ENCODE assay signal across 8 cellular contexts in the genomic region with DNA sequence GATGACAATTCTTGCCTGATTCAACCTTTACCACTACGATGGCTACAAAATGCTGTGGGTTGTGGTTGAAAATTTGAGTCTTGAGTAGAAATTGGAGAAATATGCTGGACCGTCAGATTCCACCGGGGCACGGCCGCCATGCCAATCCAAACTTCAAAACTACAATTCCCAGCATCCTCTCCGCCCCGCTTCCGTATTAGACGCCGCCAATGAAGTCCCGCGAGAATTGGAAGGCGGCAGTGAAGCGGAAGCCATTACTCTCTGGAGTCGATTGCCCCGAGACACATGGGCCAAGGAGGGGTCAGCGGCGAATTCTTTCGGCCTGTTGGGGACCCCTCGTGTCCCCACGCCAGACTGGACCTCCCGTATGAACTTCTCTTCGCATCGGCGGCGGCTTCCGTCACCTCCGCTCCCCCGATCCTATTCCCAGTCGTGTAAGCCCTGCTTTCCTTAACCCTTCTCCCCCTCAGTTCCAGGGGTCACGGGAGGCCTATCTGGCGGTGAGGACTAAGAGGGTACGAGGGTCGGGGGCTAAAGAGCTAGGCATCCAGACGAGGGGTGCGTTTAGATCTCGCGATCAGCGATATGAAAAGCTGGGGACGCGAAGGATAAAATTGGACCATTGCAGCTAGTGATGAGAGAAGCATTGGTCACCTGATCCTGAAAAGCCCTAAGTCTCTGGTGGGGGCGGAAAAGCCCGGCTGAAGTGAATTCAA. TPM values are rescaled to one million over a fixed set of nuclear protein-coding genes. Genes with fewer than 3 reads are reported as not detected.
DNase-seq lines count a peak whose midpoint lies in the region; TF ChIP-seq lines count a peak whose summit lies in the region.

Gene ZNF317 (plus strand): TSS at position 239 of the 716 bp plus-strand sequence. CDS start 15,620 bp downstream, outside the sequence.

- peak within 1 kb of the TSS; percentile 100 for H2AFZ ChIP-seq in Loucy (ENCODE audit: low read length)

- H3K9me3 Mint-ChIP-seq in nephron = peaks cover 19% of the 10 kb centered on the region
- peaks cover 9% of the 10 kb centered on the region for H3K9me3 Mint-ChIP-seq in stimulated activated naive CD8-positive, alpha-beta T cell treated with anti-CD3 and anti-CD28 coated beads, Interleukin-15, Interleukin-2, amounts not matched to agents 100 ng/mL and 50 ng/mL, for 24 hours

- no peaks in the 10 kb centered on the region for H3K36me3 ChIP-seq in Loucy (ENCODE audit: insufficient read depth, low read length)

- peak within 1 kb of the TSS; percentile 95 for H3K4me2 ChIP-seq in Loucy (ENCODE audit: low read depth, low read length, poor library complexity, severe bottlenecking)

- H3K4me1 Mint-ChIP-seq in nephron = peaks cover 13% of the 10 kb centered on the region
- peaks cover 44% of the 10 kb centered on the region for H3K4me1 Mint-ChIP-seq in stimulated activated naive CD8-positive, alpha-beta T cell treated with anti-CD3 and anti-CD28 coated beads, Interleukin-15, Interleukin-2, amounts not matched to agents 100 ng/mL and 50 ng/mL, for 24 hours (ENCODE audit: low read depth)

- peaks cover 29% of the 10 kb centered on the region for H4K20me1 ChIP-seq in Loucy (ENCODE audit: insufficient read depth, low read length, poor library complexity, severe bottlenecking)

- peaks cover 50% of the 10 kb centered on the region for H3K36me3 Mint-ChIP-seq in nephron (ENCODE audit: low read depth)
- H3K36me3 Mint-ChIP-seq in stimulated activated naive CD8-positive, alpha-beta T cell treated with anti-CD3 and anti-CD28 coated beads, Interleukin-15, Interleukin-2, amounts not matched to agents 100 ng/mL and 50 ng/mL, for 24 hours (ENCODE audit: low read depth) = peaks cover 39% of the 10 kb centered on the region

- TF ChIP-seq POLR2A in Raji (IDR thresholded peaks at IDR 0.05; ENCODE audit: insufficient read depth, low read depth, low read length) = peak; percentile 84

- H3F3A ChIP-seq in Loucy (ENCODE audit: low read depth) = no peaks in the 10 kb centered on the region

- no peaks in the 10 kb centered on the region for H3K9me2 ChIP-seq in Loucy (replicated peaks; ENCODE audit: low read depth, low read length)

- peaks cover 29% of the 10 kb centered on the region for H3K4me1 ChIP-seq in Loucy (ENCODE audit: insufficient read depth, low read length, poor library complexity, severe bottlenecking)

- TF ChIP-seq CTCF in Loucy (conservative IDR thresholded peaks at IDR 0.05; ENCODE audit: low read length) (no peak), fibroblast of the aortic adventitia (IDR thresholded peaks at IDR 0.05; ENCODE audit: insufficient read depth, low read length) (no peak), nephron (IDR thresholded peaks at IDR 0.05; ENCODE audit: unreplicated experiment in 3 of 3) (no peak)

- peak within 1 kb of the TSS; percentile 98 to 100 (median 99) for H3K4me3 Mint-ChIP-seq in nephron
- H3K4me3 Mint-ChIP-seq in stimulated activated naive CD8-positive, alpha-beta T cell treated with anti-CD3 and anti-CD28 coated beads, Interleukin-15, Interleukin-2, amounts not matched to agents 100 ng/mL and 50 ng/mL, for 24 hours = peak within 1 kb of the TSS; percentile 95

- peak within 1 kb of the TSS; percentile 93 for H3K4me3 ChIP-seq in Loucy (ENCODE audit: low read length, poor library complexity, severe bottlenecking)
- H3K4me3 ChIP-seq in fibroblast of the aortic adventitia (ENCODE audit: low read depth, low read length) = peak within 1 kb of the TSS; percentile 91

- H3K79me2 ChIP-seq in Loucy (ENCODE audit: insufficient read depth, low read length) = peaks cover 51% of the 10 kb centered on the region

- peak within 1 kb of the TSS; percentile 82 to 97 (median 95) for H3K27ac Mint-ChIP-seq in nephron
- peak within 1 kb of the TSS; percentile 94 for H3K27ac Mint-ChIP-seq in stimulated activated naive CD8-positive, alpha-beta T cell treated with anti-CD3 and anti-CD28 coated beads, Interleukin-15, Interleukin-2, amounts not matched to agents 100 ng/mL and 50 ng/mL, for 24 hours

- no peaks in the 10 kb centered on the region for H3K27me3 Mint-ChIP-seq in nephron (ENCODE audit: low read depth)
- H3K27me3 Mint-ChIP-seq in stimulated activated naive CD8-positive, alpha-beta T cell treated with anti-CD3 and anti-CD28 coated beads, Interleukin-15, Interleukin-2, amounts not matched to agents 100 ng/mL and 50 ng/mL, for 24 hours = no peaks in the 10 kb centered on the region

- H3K9ac ChIP-seq in Loucy (ENCODE audit: low read depth, low read length, poor library complexity, severe bottlenecking) = peak within 1 kb of the TSS; percentile 92

- H3K27me3 ChIP-seq in Loucy (ENCODE audit: insufficient read depth, low read length, poor library complexity, severe bottlenecking) = no peaks in the 10 kb centered on the region

- DNase-seq in Daoy (ENCODE audit: low read depth) = peak; percentile 94
- peak; percentile 87 for DNase-seq in H4 (ENCODE audit: low spot score)
- DNase-seq in activated T-helper 9 cell treated with anti-CD3 and anti-CD28 coated beads, Interleukin-2, amount 50 U/mL, for 16 hours (ENCODE audit: low read depth) = peak; percentile 82
- DNase-seq in fibroblast of the aortic adventitia (ENCODE audit: low read depth) = peak; percentile 92

- peaks cover 8% of the 10 kb centered on the region; the same call in 1 of the 2 replicates for H3K9me3 ChIP-seq in Loucy (ENCODE audit: insufficient read depth, low read depth, low read length)

RNA-seq across cellular contexts. Expression of gene ZNF317, which starts in this region (rescaled TPM):
- 15.7 and 22.9 TPM in 2 replicates for total RNA-seq in Daoy (2014; rRNA removed; shearing (Covaris generic))
- 14.1 and 24.3 TPM in 2 replicates for total RNA-seq in H4 (2014; rRNA removed; shearing (Covaris generic))
- 13.6 and 18.9 TPM in 2 replicates for total RNA-seq in fibroblast of the aortic adventitia (ENCODE audit: low replicate concordance)

Comparison
In these comparisons a context has a peak if more than half of its experiments do, and no peak if none do; other contexts are left out.
1. Peak in every context shown above with its lines: DNase-seq and H3K4me3 ChIP-seq.